Comparison of ENCODE assay signal across 20 cellular contexts in the genomic region with DNA sequence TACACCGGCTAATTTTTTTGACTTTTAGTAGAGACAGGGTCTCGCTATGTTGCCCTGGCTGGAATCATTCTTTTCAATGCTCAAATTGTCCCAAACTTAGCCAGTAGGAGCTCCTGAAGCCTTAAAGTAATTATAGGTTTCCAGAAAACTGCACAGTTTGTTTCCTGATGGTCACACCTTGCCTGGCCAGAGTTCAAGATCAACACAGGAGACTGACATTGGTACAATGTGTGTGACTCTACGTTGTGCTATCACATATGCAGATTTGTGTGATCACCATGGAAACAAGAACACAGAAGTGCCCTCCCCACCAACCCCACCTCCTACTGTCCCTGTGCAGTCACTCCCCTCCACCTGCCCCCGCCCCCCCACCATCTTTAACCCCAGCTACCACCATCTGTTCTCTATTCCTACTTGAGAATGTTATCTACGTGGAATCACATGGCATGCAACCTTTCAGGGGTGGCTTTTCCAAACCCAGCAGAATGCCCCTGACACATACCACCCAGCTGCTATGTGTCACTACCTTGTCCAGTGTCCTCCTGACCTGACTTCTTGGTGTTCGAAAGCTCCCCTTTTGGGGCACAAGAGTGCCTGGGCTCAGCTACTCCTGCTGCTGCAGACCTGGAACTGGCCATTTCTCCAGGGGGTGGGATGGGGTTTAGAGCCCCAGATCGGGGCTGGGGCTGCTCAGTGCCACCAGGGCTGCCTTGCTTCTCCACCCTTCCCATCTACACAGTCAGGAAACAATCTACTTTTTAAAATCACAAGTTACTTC. TPM values are rescaled to one million over a fixed set of nuclear protein-coding genes. Genes with fewer than 3 reads are reported as not detected.
DNase-seq lines count a peak whose midpoint lies in the region; TF ChIP-seq lines count a peak whose summit lies in the region.
"Had no signal": no experiment of that assay in that cellular context is flagged by ENCODE, and none has a peak within 500 bp of the region (broad histone marks: within the 10 kb centered on the region; RNA-seq: fewer than 3 reads in every experiment).

No MANE protein-coding gene starts in this region.

- no peaks in the 10 kb centered on the region for H3K27me3 Mint-ChIP-seq in chondrocyte (ENCODE audit: low read depth)
- H3K27me3 Mint-ChIP-seq: activated CD4-positive, alpha-beta T cell treated with anti-CD3 and anti-CD28 coated beads, Interleukin-2, amount 10 ng/mL, durations not matched to agents 24 days and 14 days; activated naive CD8-positive, alpha-beta T cell treated with anti-CD3 and anti-CD28 coated beads for 36 hours; CD4-positive, CD25-positive, alpha-beta regulatory T cell; type B pancreatic cell had no signal

- WGBS in sigmoid colon, 2 donors: 48 to 79% methylated on average over 6 to 7 of the region's 7 CpGs

- intact Hi-C loops in sigmoid colon (cut with DNase I): no loop called here

- DNase-seq in NCI-H748 (lab: John Stamatoyannopoulos, UW; ENCODE audit: unreplicated experiment) (peak; percentile 46), NCI-H748 treated with DMSO at 0.1 percent for 48 hours (lab: John Stamatoyannopoulos, UW) (no peak), NCI-H524 (lab: John Stamatoyannopoulos, UW) (peak; percentile 61 to 74), chondrocyte (ENCODE audit: low spot score) (peak; percentile 21), sigmoid colon (peak; percentile 33), NCI-H1105 treated with DMSO at 0.1 percent for 48 hours (lab: John Stamatoyannopoulos, UW) (no peak), GM13976 (ENCODE audit: low spot score) (no peak)
- no peak for DNase-seq in effector CD4-positive, alpha-beta T cell
- DNase-seq: activated CD4-positive, alpha-beta T cell treated with anti-CD3 and anti-CD28 coated beads, Interleukin-2, amount 10 ng/mL, durations not matched to agents 24 days and 14 days; activated naive CD8-positive, alpha-beta T cell treated with anti-CD3 and anti-CD28 coated beads for 36 hours; CD4-positive, CD25-positive, alpha-beta regulatory T cell; effector CD8-positive, alpha-beta T cell; glutamatergic neuron; HCEC 1CT; Karpas-422; lower lobe of right lung; NCI-H1092 treated with DMSO at 0.1 percent for 48 hours; NCI-H345 had no signal

- no peak for TF ChIP-seq POLR2A in sigmoid colon (IDR thresholded peaks at IDR 0.05)

- H3K4me1 Mint-ChIP-seq in chondrocyte (ENCODE audit: low read depth): peaks cover 48% of the 10 kb centered on the region
- H3K4me1 Mint-ChIP-seq: activated CD4-positive, alpha-beta T cell treated with anti-CD3 and anti-CD28 coated beads, Interleukin-2, amount 10 ng/mL, durations not matched to agents 24 days and 14 days; CD4-positive, CD25-positive, alpha-beta regulatory T cell had no signal

- H3K4me1 ChIP-seq in sigmoid colon: peaks cover 0 to 29% (median 24%) of the 10 kb centered on the region in 4 donors
- H3K4me1 ChIP-seq: lower lobe of right lung had no signal

- H3K36me3 Mint-ChIP-seq in chondrocyte (ENCODE audit: low read depth): peaks cover 18% of the 10 kb centered on the region

- peaks cover 5 to 17% (median 9%) of the 10 kb centered on the region in 4 donors for H3K36me3 ChIP-seq in sigmoid colon
- H3K36me3 ChIP-seq: ovary had no signal

- H3K27ac ChIP-seq in sigmoid colon: no peak overlapping the region
- H3K27ac ChIP-seq: lower lobe of right lung, ovary had no signal

- no peaks in the 10 kb centered on the region for H3K9me3 ChIP-seq in sigmoid colon
- H3K9me3 ChIP-seq: lower lobe of right lung, ovary had no signal

- in situ Hi-C loops in GM13976 (cut with MboI; ENCODE audit: low sequenced_read_pairs, unreplicated experiment): no loop called here

- no peak overlapping the region for H3K4me3 ChIP-seq in sigmoid colon
- H3K4me3 ChIP-seq: lower lobe of right lung, ovary had no signal

- TF ChIP-seq CTCF in chondrocyte (IDR thresholded peaks at IDR 0.05): no peak
- no peak for TF ChIP-seq CTCF in sigmoid colon (IDR thresholded peaks at IDR 0.05)
- TF ChIP-seq CTCF in GM13976 (IDR thresholded peaks at IDR 0.05; ENCODE audit: borderline replicate concordance, control extremely low read depth, extremely low read depth, insufficient read depth, missing control alignments): no peak

- no peak overlapping the region for H3K27ac Mint-ChIP-seq in chondrocyte (ENCODE audit: unreplicated experiment)
- H3K27ac Mint-ChIP-seq: activated CD4-positive, alpha-beta T cell treated with anti-CD3 and anti-CD28 coated beads, Interleukin-2, amount 10 ng/mL, durations not matched to agents 24 days and 14 days; activated naive CD8-positive, alpha-beta T cell treated with anti-CD3 and anti-CD28 coated beads for 36 hours; type B pancreatic cell had no signal

- no peak overlapping the region for H3K4me3 Mint-ChIP-seq in chondrocyte (ENCODE audit: unreplicated experiment)
- H3K4me3 Mint-ChIP-seq: activated CD4-positive, alpha-beta T cell treated with anti-CD3 and anti-CD28 coated beads, Interleukin-2, amount 10 ng/mL, durations not matched to agents 24 days and 14 days; activated naive CD8-positive, alpha-beta T cell treated with anti-CD3 and anti-CD28 coated beads for 36 hours; CD4-positive, CD25-positive, alpha-beta regulatory T cell; type B pancreatic cell had no signal

- TF ChIP-seq EP300 in sigmoid colon (IDR thresholded peaks at IDR 0.05): no peak

- no peaks in the 10 kb centered on the region for H3K27me3 ChIP-seq in sigmoid colon
- H3K27me3 ChIP-seq: ovary had no signal

- H3K9me3 Mint-ChIP-seq in chondrocyte (ENCODE audit: low read depth): no peaks in the 10 kb centered on the region
- H3K9me3 Mint-ChIP-seq: activated CD4-positive, alpha-beta T cell treated with anti-CD3 and anti-CD28 coated beads, Interleukin-2, amount 10 ng/mL, durations not matched to agents 24 days and 14 days; activated naive CD8-positive, alpha-beta T cell treated with anti-CD3 and anti-CD28 coated beads for 36 hours; type B pancreatic cell had no signal

RNA-seq across cellular contexts. Expression of gene NAP1L4, which starts 6.1 kb away (rescaled TPM):
- total RNA-seq in chondrocyte (83.5 to 135 TPM (median 89.5 TPM) in 3 replicates), sigmoid colon (100 to 1,000 TPM in 2 of 4 donors, 10 to 100 TPM in 2; 88.2 to 102 (median 95.4) TPM)
- polyA plus RNA-seq in sigmoid colon: 10 to 100 TPM; 55.9 to 94.8 (median 61.3) TPM

RNA-seq across cellular contexts. Expression of gene CARS1, which starts 59.0 kb away (rescaled TPM):
- 49.3 to 106 TPM (median 101 TPM) in 3 replicates for total RNA-seq in chondrocyte
- total RNA-seq in sigmoid colon: 10 to 100 TPM; 34.6 to 49.0 (median 39.6) TPM
- 10 to 100 TPM; 21.0 to 57.1 (median 35.4) TPM for polyA plus RNA-seq in sigmoid colon

Comparison
In these comparisons a context has a peak if more than half of its experiments do, and no peak if none do; other contexts are left out.
1. DNase-seq: peak in NCI-H748 (single experiment), NCI-H524 (2 of 2), chondrocyte (single experiment) and sigmoid colon (single experiment); none in NCI-H748 treated with DMSO at 0.1 percent for 48 hours (single experiment), effector CD4-positive, alpha-beta T cell (single experiment), NCI-H1105 treated with DMSO at 0.1 percent for 48 hours (single experiment) and GM13976 (single experiment).